8 cellular contexts compared by ENCODE assay signal in genomic region chr15:42133892-42134502, GRCh38. TPM values are rescaled to one million over a fixed set of nuclear protein-coding genes. Genes with fewer than 3 reads are reported as not detected.
DNase-seq lines count a peak whose midpoint lies in the region; ATAC-seq and TF ChIP-seq lines count a peak whose summit lies in the region.

No MANE protein-coding gene starts in this region.

- no peaks in the 10 kb centered on the region for H3K79me2 ChIP-seq in HCT116 (ENCODE audit: insufficient read depth, low read length)
- no peaks in the 10 kb centered on the region for H3K79me2 ChIP-seq in OCI-LY1 (ENCODE audit: insufficient read depth, low read length)

- no peaks in the 10 kb centered on the region for H3K9me3 Mint-ChIP-seq in CD4-positive, alpha-beta T cell
- no peaks in the 10 kb centered on the region for H3K9me3 Mint-ChIP-seq in activated T-cell treated with anti-CD3 and anti-CD28 coated beads, Interleukin-2, amount 50 U/mL, for 24 hours

- CTCF ChIA-PET in CD4-positive, alpha-beta T cell (lab: Charles Lee), result no interaction called here
- CTCF ChIA-PET in HCT116 (lab: Charles Lee), result interaction anchor here (0.6 to 5.9 kb wide), 16 partner anchors 8 to 361 kb away, joined by 3 to 47 read pairs (median 5); partner anchors contain the start of gene PLA2G4F

- RAD21 ChIA-PET in HCT116 (lab: Charles Lee; ENCODE audit: low non-redundant PET in 1 of 2, low total read pairs in 2 of 2, uncharacterized antibody in 2 of 2, unreplicated experiment in 2 of 2), result interaction anchor here (1.4 to 1.7 kb wide), 3 partner anchors 49 to 144 kb away, joined by 4 to 7 read pairs (median 5); no protein-coding TSS in a partner anchor

- H3K4me1 Mint-ChIP-seq in CD4-positive, alpha-beta T cell (ENCODE audit: low read depth), result no peaks in the 10 kb centered on the region
- H3K4me1 Mint-ChIP-seq in activated T-cell treated with anti-CD3 and anti-CD28 coated beads, Interleukin-2, amount 50 U/mL, for 24 hours (ENCODE audit: low read depth), result peaks cover 5% of the 10 kb centered on the region

- H3K27me3 ChIP-seq in CD4-positive, alpha-beta T cell (ENCODE audit: control insufficient read depth, insufficient read depth, low read length), result no peaks in the 10 kb centered on the region
- H3K27me3 ChIP-seq in HCT116 (ENCODE audit: insufficient read depth, low read length), result peaks cover 8% of the 10 kb centered on the region
- no peaks in the 10 kb centered on the region; the same call in 1 of the 2 replicates for H3K27me3 ChIP-seq in OCI-LY1 (ENCODE audit: insufficient read depth, low read length)

- no peaks in the 10 kb centered on the region for H3F3A ChIP-seq in OCI-LY1 (ENCODE audit: insufficient read depth, low read length)

- no peak overlapping the region for H3K4me3 Mint-ChIP-seq in CD4-positive, alpha-beta T cell
- no peak overlapping the region for H3K4me3 Mint-ChIP-seq in activated T-cell treated with anti-CD3 and anti-CD28 coated beads, Interleukin-2, amount 50 U/mL, for 24 hours

- H3K27ac Mint-ChIP-seq in CD4-positive, alpha-beta T cell, result no peak overlapping the region
- no peak overlapping the region for H3K27ac Mint-ChIP-seq in activated T-cell treated with anti-CD3 and anti-CD28 coated beads, Interleukin-2, amount 50 U/mL, for 24 hours

- H3K4me1 ChIP-seq in HCT116 (ENCODE audit: control insufficient read depth in 1 of 2, insufficient read depth in 2 of 2, low read length in 2 of 2) (peaks cover 5 to 8% of the 10 kb centered on the region in 2 experiments; a peak in 3 of 4 replicates), OCI-LY1 (ENCODE audit: insufficient read depth, low read length, severe bottlenecking) (no peaks in the 10 kb centered on the region)

- H3K9me3 ChIP-seq in CD4-positive, alpha-beta T cell (ENCODE audit: control insufficient read depth, low read length), result no peaks in the 10 kb centered on the region
- H3K9me3 ChIP-seq in HCT116 (ENCODE audit: control insufficient read depth in 1 of 2, insufficient read depth in 1 of 2, low read depth in 1 of 2, low read length in 2 of 2) (no peaks in the 10 kb centered on the region), OCI-LY1 (ENCODE audit: low read length) (no peaks in the 10 kb centered on the region)

- no peaks in the 10 kb centered on the region for H3K36me3 Mint-ChIP-seq in CD4-positive, alpha-beta T cell (ENCODE audit: low read depth)
- H3K36me3 Mint-ChIP-seq in activated T-cell treated with anti-CD3 and anti-CD28 coated beads, Interleukin-2, amount 50 U/mL, for 24 hours (ENCODE audit: low read depth), result no peaks in the 10 kb centered on the region

- POLR2A ChIA-PET in CD4-positive, alpha-beta T cell (lab: Charles Lee), result no interaction called here
- POLR2A ChIA-PET in HCT116 (lab: Charles Lee), result no interaction called here

- peak overlapping the region; percentile 29; the same call in 1 of the 2 replicates for H3K4me2 ChIP-seq in HCT116 (ENCODE audit: low read length)
- H3K4me2 ChIP-seq in OCI-LY1 (ENCODE audit: low read length), result no peak overlapping the region

- H3K36me3 ChIP-seq in HCT116 (ENCODE audit: control insufficient read depth in 1 of 2, insufficient read depth in 2 of 2, low read length in 2 of 2) (no peaks in the 10 kb centered on the region), OCI-LY1 (ENCODE audit: insufficient read depth, low read length) (no peaks in the 10 kb centered on the region)

- H3K9ac ChIP-seq in HCT116 (ENCODE audit: low read length) (no peak overlapping the region), OCI-LY1 (ENCODE audit: low read length) (no peak overlapping the region)

- H4K20me1 ChIP-seq in HCT116 (ENCODE audit: insufficient read depth), result no peaks in the 10 kb centered on the region
- H4K20me1 ChIP-seq in OCI-LY1 (ENCODE audit: insufficient read depth, low read length), result no peaks in the 10 kb centered on the region

- DNase-seq in CD4-positive, alpha-beta T cell, result peak in 9 of 10 experiments; percentile 13 to 47 (median 33)
- peak; percentile 34 for DNase-seq in HCT116 (ENCODE audit: low read depth, low spot score)
- peak; percentile 71 for DNase-seq in activated T-cell treated with anti-CD3 and anti-CD28 coated beads, Interleukin-2, amount 50 U/mL, for 24 hours
- DNase-seq in head of caudate nucleus, result peak in 39 of 42 donors; percentile 13 to 79 (median 58)
- peak; percentile 75 for DNase-seq in stimulated activated CD4-positive, alpha-beta T cell treated with anti-CD3 and anti-CD28 coated beads, Interleukin-15, amount 100 ng/mL, for 24 hours

- H3K9me2 ChIP-seq in HCT116 (ENCODE audit: insufficient read depth) (no peaks in the 10 kb centered on the region), OCI-LY1 (ENCODE audit: low read depth, low read length) (no peaks in the 10 kb centered on the region)

- H3K27me3 Mint-ChIP-seq in CD4-positive, alpha-beta T cell, result peaks cover 13% of the 10 kb centered on the region
- peaks cover 24% of the 10 kb centered on the region for H3K27me3 Mint-ChIP-seq in activated T-cell treated with anti-CD3 and anti-CD28 coated beads, Interleukin-2, amount 50 U/mL, for 24 hours

- no peak overlapping the region for H3K4me3 ChIP-seq in HCT116 (replicated peaks in 1 of 2; ENCODE audit: low read depth in 1 of 2, low read length in 2 of 2)
- H3K4me3 ChIP-seq in OCI-LY1 (ENCODE audit: low read depth, low read length, poor library complexity, severe bottlenecking), result no peak overlapping the region

- H3K27ac ChIP-seq in CD4-positive, alpha-beta T cell (ENCODE audit: low read depth, low read length), result no peak overlapping the region
- no peak overlapping the region for H3K27ac ChIP-seq in HCT116 (ENCODE audit: low read depth, low read length)
- no peak overlapping the region for H3K27ac ChIP-seq in OCI-LY1 (ENCODE audit: low read depth, low read length, poor library complexity, severe bottlenecking)

- TF ChIP-seq RAD21 in HCT116 (IDR thresholded peaks at IDR 0.05; ENCODE audit: low read depth), result peak; percentile 89

- peak; percentile 66 for ATAC-seq in CD4-positive, alpha-beta T cell (ENCODE audit: poor library complexity)
- ATAC-seq in HCT116 (peak; percentile 92), HG03571 (IDR thresholded peaks at IDR 0.05; ENCODE audit: unreplicated experiment) (no peak), GM19397 (IDR thresholded peaks at IDR 0.05; ENCODE audit: unreplicated experiment) (no peak)

- no peak for TF ChIP-seq POLR2A in HCT116 (IDR thresholded peaks at IDR 0.05; ENCODE audit: borderline replicate concordance, extremely low read depth, insufficient read depth, insufficient read length)

- H2AFZ ChIP-seq in HCT116 (ENCODE audit: low read depth, low read length, poor library complexity, severe bottlenecking) (peak overlapping the region; percentile 93), OCI-LY1 (ENCODE audit: low read length) (no peak overlapping the region)

- peak; percentile 40 for TF ChIP-seq CTCF in CD4-positive, alpha-beta T cell (IDR thresholded peaks at IDR 0.05)
- TF ChIP-seq CTCF in HCT116 (IDR thresholded peaks at IDR 0.05 in 2 of 3, conservative IDR thresholded peaks at IDR 0.05 in 1 of 3; ENCODE audit: borderline replicate concordance in 1 of 3, insufficient read depth in 1 of 3, low read depth in 2 of 3, low read length in 2 of 3) (peak; percentile 86 to 94 (median 94)), OCI-LY1 (IDR thresholded peaks at IDR 0.05; ENCODE audit: low read length) (peak; percentile 92)

- intact Hi-C loops in CD4-positive, alpha-beta T cell (cut with DNase I, micrococcal nuclease), result loop anchor here in 1 of 2 experiments (2.0 kb wide), 1 partner anchor 145 kb away; no protein-coding TSS in a partner anchor
- intact Hi-C loops in HCT116 (cut with micrococcal nuclease), result loop anchor here (1.0 kb wide), 2 partner anchors 68 to 145 kb away; no protein-coding TSS in a partner anchor
- intact Hi-C loops in head of caudate nucleus (cut with DNase I), result no loop called here

- no TSS peak for BruUV-seq in HCT116 (replicated peaks; lab: Mats Ljungman, UMichigan)

TF ChIP-seq in HCT116, 20 proteins besides CTCF, POLR2A, EP300 and RAD21:
- TF ChIP-seq FOSL1 (IDR thresholded peaks at IDR 0.05; ENCODE audit: low read depth), result no peak
- TF ChIP-seq YY1 (IDR thresholded peaks at IDR 0.05; ENCODE audit: extremely low read depth, insufficient replicate concordance, low read depth, low read length), result peak; percentile 47

RNA-seq across cellular contexts. Expression of gene PLA2G4F, which starts 22.4 kb away (rescaled TPM):
- not detected for total RNA-seq in CD4-positive, alpha-beta T cell
- 0.05 TPM for total RNA-seq in HCT116 (2021; ENCODE audit: unreplicated experiment)
- 0.44 and 0.67 TPM in 2 replicates for polyA plus RNA-seq in HCT116 (2012)

RNA-seq across cellular contexts. Expression of gene PLA2G4D, which starts 39.6 kb away (rescaled TPM):
- not detected for total RNA-seq in CD4-positive, alpha-beta T cell
- 0.34 TPM for total RNA-seq in HCT116 (2021; ENCODE audit: unreplicated experiment)
- 0.02 and 0.08 TPM in 2 replicates for polyA plus RNA-seq in HCT116 (2012)

Comparison
In these comparisons a context has a peak if more than half of its experiments do, and no peak if none do; other contexts are left out.
1. ATAC-seq: peak in CD4-positive, alpha-beta T cell (single experiment) and HCT116 (single experiment); none in HG03571 (single experiment) and GM19397 (single experiment).
2. CTCF ChIP-seq: peak in every context shown above with its lines; median percentile 94 in HCT116; 92 in OCI-LY1; 40 in CD4-positive, alpha-beta T cell.
3. Peak in every context shown above with its lines, with median percentiles within 50 percentile points of each other: DNase-seq.